Comparison of ENCODE assay signal across 8 cellular contexts in genomic region chr9:68241683-68242082, GRCh38. TPM values are rescaled to one million over a fixed set of nuclear protein-coding genes. Genes with fewer than 3 reads are reported as not detected.
DNase-seq lines count a peak whose midpoint lies in the region; ATAC-seq and TF ChIP-seq lines count a peak whose summit lies in the region.
"Not testable (repeated sequence)": the region's sequence is repeated elsewhere in the genome, so short reads cannot be mapped to it uniquely, and the experiment has no call there.

Gene ZNG1C (plus strand): TSS chr9:68241983. CDS start chr9:68242032, 49 bp downstream.

- in situ Hi-C loops in mammary epithelial cell (cut with MboI; ENCODE audit: low sequenced_read_pairs in 2 of 2) = not testable (repeated sequence)

- H3K27me3 Mint-ChIP-seq in CD4-positive, CD25-positive, alpha-beta regulatory T cell; activated CD4-positive, alpha-beta memory T cell treated with anti-CD3 and anti-CD28 coated beads, Interleukin-2, amount 10 ng/mL, durations not matched to agents 7 days and 5 days; neural progenitor cell (ENCODE audit: insufficient read depth, low read depth): not testable (repeated sequence)

- not testable (repeated sequence) for H3K27me3 ChIP-seq in CD4-positive, CD25-positive, alpha-beta regulatory T cell (ENCODE audit: control insufficient read depth, insufficient read depth, low read length); mammary epithelial cell (ENCODE audit: insufficient read depth, low read length); liver (ENCODE audit: control insufficient read depth in 4 of 4, insufficient read depth in 4 of 4, low read length in 3 of 4); neural progenitor cell

- H3K9me3 Mint-ChIP-seq in CD4-positive, CD25-positive, alpha-beta regulatory T cell; activated CD4-positive, alpha-beta memory T cell treated with anti-CD3 and anti-CD28 coated beads, Interleukin-2, amount 10 ng/mL, durations not matched to agents 7 days and 5 days; neural progenitor cell: not testable (repeated sequence)

- H3K79me2 ChIP-seq in mammary epithelial cell (ENCODE audit: insufficient read depth, low read length); neural progenitor cell (ENCODE audit: low read depth): not testable (repeated sequence)

- H3K4me3 ChIP-seq in CD4-positive, CD25-positive, alpha-beta regulatory T cell (ENCODE audit: low read depth, low read length); mammary epithelial cell (replicated peaks in 1 of 3; ENCODE audit: insufficient read depth in 1 of 3, low read depth in 2 of 3, low read length in 3 of 3); fibroblast of the aortic adventitia (ENCODE audit: low read depth, low read length); liver (ENCODE audit: low read depth in 1 of 3, low read length in 3 of 3); neural progenitor cell: not testable (repeated sequence)

- WGBS in mammary epithelial cell (ENCODE audit: low coverage, missing lambda C conversion rate) = no CpG with 5 or more reads among the region's 32 CpGs
- WGBS in liver = no CpG with 5 or more reads among the region's 32 CpGs

- H3K36me3 ChIP-seq in CD4-positive, CD25-positive, alpha-beta regulatory T cell (ENCODE audit: control insufficient read depth, insufficient read depth, low read length); mammary epithelial cell (ENCODE audit: insufficient read depth, low read length); liver (ENCODE audit: control insufficient read depth in 4 of 4, insufficient read depth in 3 of 4, low read depth in 1 of 4, low read length in 3 of 4); neural progenitor cell: not testable (repeated sequence)

- H3K36me3 Mint-ChIP-seq in CD4-positive, CD25-positive, alpha-beta regulatory T cell; activated CD4-positive, alpha-beta memory T cell treated with anti-CD3 and anti-CD28 coated beads, Interleukin-2, amount 10 ng/mL, durations not matched to agents 7 days and 5 days (ENCODE audit: low read depth); neural progenitor cell: not testable (repeated sequence)

- not testable (repeated sequence) for ATAC-seq in CD4-positive, CD25-positive, alpha-beta regulatory T cell (ENCODE audit: low read depth in 2 of 2)

- not testable (repeated sequence) for DNase-seq in CD4-positive, CD25-positive, alpha-beta regulatory T cell; M059J (ENCODE audit: low read depth); activated CD4-positive, alpha-beta memory T cell treated with anti-CD3 and anti-CD28 coated beads, Interleukin-2, amount 10 ng/mL, durations not matched to agents 7 days and 5 days; mammary epithelial cell; fibroblast of the aortic adventitia (ENCODE audit: low read depth); neural progenitor cell (ENCODE audit: low spot score)

- H2AFZ ChIP-seq in mammary epithelial cell (ENCODE audit: low read depth, low read length); neural progenitor cell (replicated peaks): not testable (repeated sequence)

- CTCF ChIA-PET in activated CD4-positive, alpha-beta memory T cell treated with anti-CD3 and anti-CD28 coated beads, Interleukin-2, amount 10 ng/mL, durations not matched to agents 7 days and 5 days (lab: Charles Lee); mammary epithelial cell (lab: Charles Lee; ENCODE audit: low non-redundant PET): not testable (repeated sequence)

- POLR2A ChIA-PET in activated CD4-positive, alpha-beta memory T cell treated with anti-CD3 and anti-CD28 coated beads, Interleukin-2, amount 10 ng/mL, durations not matched to agents 7 days and 5 days (lab: Charles Lee) = not testable (repeated sequence)

- H3K27ac ChIP-seq in CD4-positive, CD25-positive, alpha-beta regulatory T cell (ENCODE audit: insufficient read depth, low read length, poor library complexity, severe bottlenecking); mammary epithelial cell (ENCODE audit: insufficient read depth, low read depth, low read length); liver (ENCODE audit: low read depth in 1 of 2, low read length in 2 of 2); neural progenitor cell; temporal lobe (ENCODE audit: low read depth, low read length): not testable (repeated sequence)

- H3K4me1 Mint-ChIP-seq in CD4-positive, CD25-positive, alpha-beta regulatory T cell; activated CD4-positive, alpha-beta memory T cell treated with anti-CD3 and anti-CD28 coated beads, Interleukin-2, amount 10 ng/mL, durations not matched to agents 7 days and 5 days; neural progenitor cell: not testable (repeated sequence)

- not testable (repeated sequence) for H3K9me3 ChIP-seq in CD4-positive, CD25-positive, alpha-beta regulatory T cell (ENCODE audit: control insufficient read depth in 2 of 2, low read length in 2 of 2); mammary epithelial cell (replicated peaks; ENCODE audit: insufficient read depth, low read length); liver (ENCODE audit: control insufficient read depth in 4 of 4, low read length in 3 of 4); neural progenitor cell (ENCODE audit: low read depth)

- not testable (repeated sequence) for H3K27ac Mint-ChIP-seq in CD4-positive, CD25-positive, alpha-beta regulatory T cell; activated CD4-positive, alpha-beta memory T cell treated with anti-CD3 and anti-CD28 coated beads, Interleukin-2, amount 10 ng/mL, durations not matched to agents 7 days and 5 days; neural progenitor cell

- H3F3A ChIP-seq in neural progenitor cell (ENCODE audit: low read depth) = not testable (repeated sequence)

- intact Hi-C loops in mammary epithelial cell (cut with micrococcal nuclease) = not testable (repeated sequence)

- TF ChIP-seq CTCF in mammary epithelial cell (conservative IDR thresholded peaks at IDR 0.05 in 1 of 2, IDR thresholded peaks at IDR 0.05 in 1 of 2; ENCODE audit: extremely low read depth in 1 of 2, insufficient read depth in 1 of 2, low read depth in 1 of 2, low read length in 2 of 2); fibroblast of the aortic adventitia (IDR thresholded peaks at IDR 0.05; ENCODE audit: insufficient read depth, low read length); liver (IDR thresholded peaks at IDR 0.05; ENCODE audit: low read depth, low read length, missing input control); neural progenitor cell (IDR thresholded peaks at IDR 0.05): not testable (repeated sequence)

- H3K4me2 ChIP-seq in mammary epithelial cell (ENCODE audit: insufficient read depth, low read depth, low read length); neural progenitor cell: not testable (repeated sequence)

- not testable (repeated sequence) for H3K4me1 ChIP-seq in CD4-positive, CD25-positive, alpha-beta regulatory T cell (ENCODE audit: control insufficient read depth, insufficient read depth, low read length, poor library complexity, severe bottlenecking); mammary epithelial cell (ENCODE audit: insufficient read depth, low read length); liver (ENCODE audit: control insufficient read depth in 4 of 4, insufficient read depth in 4 of 4, low read length in 3 of 4); neural progenitor cell

- dilution Hi-C loops in mammary epithelial cell (cut with HindIII; ENCODE audit: low sequenced_read_pairs) = not testable (repeated sequence)

- not testable (repeated sequence) for H3K9ac ChIP-seq in mammary epithelial cell (ENCODE audit: insufficient read depth, low read length); liver (ENCODE audit: low read depth in 1 of 2, low read length in 2 of 2); neural progenitor cell

- not testable (repeated sequence) for BruUV-seq in mammary epithelial cell (replicated peaks; lab: Mats Ljungman, UMichigan)

- not testable (repeated sequence) for H3K4me3 Mint-ChIP-seq in CD4-positive, CD25-positive, alpha-beta regulatory T cell; activated CD4-positive, alpha-beta memory T cell treated with anti-CD3 and anti-CD28 coated beads, Interleukin-2, amount 10 ng/mL, durations not matched to agents 7 days and 5 days; neural progenitor cell

- TF ChIP-seq RAD21 in liver (IDR thresholded peaks at IDR 0.05) = not testable (repeated sequence)

- H4K20me1 ChIP-seq in mammary epithelial cell (ENCODE audit: insufficient read depth, low read length); neural progenitor cell (ENCODE audit: low read depth): not testable (repeated sequence)

RNA-seq across cellular contexts. Expression of gene ZNG1C, which starts in this region (rescaled TPM):
- 24.0 TPM for total RNA-seq in CD4-positive, CD25-positive, alpha-beta regulatory T cell
- polyA plus RNA-seq in CD4-positive, CD25-positive, alpha-beta regulatory T cell = 10 to 100 TPM; 14.2 to 33.8 (median 16.4) TPM
- total RNA-seq in M059J (2014; rRNA removed; shearing (Covaris generic)) = 26.3 and 44.5 TPM in 2 replicates
- total RNA-seq in activated CD4-positive, alpha-beta memory T cell treated with anti-CD3 and anti-CD28 coated beads, Interleukin-2, amount 10 ng/mL, durations not matched to agents 7 days and 5 days = 10 to 100 TPM; 24.7 to 25.8 TPM
- total RNA-seq in mammary epithelial cell = 10 to 100 TPM; 38.5 to 62.4 TPM
- 30.5 TPM for polyA plus RNA-seq in mammary epithelial cell
- polyA minus RNA-seq in mammary epithelial cell = 53.6 TPM
- total RNA-seq in fibroblast of the aortic adventitia (ENCODE audit: low replicate concordance) = 21.0 and 38.3 TPM in 2 replicates
- 10 to 100 TPM; 16.7 to 35.3 TPM for total RNA-seq in liver
- polyA plus RNA-seq in liver = 10 to 100 TPM; 20.3 to 63.3 TPM
- 27.6 and 35.8 TPM in 2 replicates for total RNA-seq in neural progenitor cell (ENCODE audit: low replicate concordance)
- total RNA-seq in temporal lobe = 15.0 TPM
